Comparison of ENCODE assay signal across 20 cellular contexts in the genomic region with DNA sequence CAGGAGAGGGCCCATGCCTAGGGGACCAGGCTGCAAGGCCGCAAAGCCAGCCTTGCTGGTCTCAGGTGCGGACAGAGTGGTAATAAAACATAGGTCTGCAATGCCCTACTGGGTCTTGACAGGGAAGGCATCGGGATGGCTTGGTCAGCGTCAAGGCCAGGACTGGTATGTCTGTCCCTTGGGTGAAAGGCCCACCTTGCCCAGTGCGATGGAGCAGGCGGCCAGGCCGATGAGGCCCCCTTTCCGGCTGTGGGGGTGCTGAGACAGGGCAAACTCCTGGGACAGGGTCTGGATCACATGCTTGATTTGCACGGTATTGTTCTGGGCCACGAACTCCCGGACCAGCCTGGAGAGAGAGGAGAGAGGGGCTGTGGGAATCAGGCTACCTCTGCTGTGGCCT. TPM values are rescaled to one million over a fixed set of nuclear protein-coding genes. Genes with fewer than 3 reads are reported as not detected.
A peak's percentile ranks its signal among the peaks of the same experiment; 100 is the strongest.
DNase-seq lines count a peak whose midpoint lies in the region; ATAC-seq and TF ChIP-seq lines count a peak whose summit lies in the region.
"Had no signal": no experiment of that assay in that cellular context is flagged by ENCODE, and none has a peak within 500 bp of the region (broad histone marks: within the 10 kb centered on the region; RNA-seq: fewer than 3 reads in every experiment).

No MANE protein-coding gene starts in this region.

- H3K18ac ChIP-seq in IMR-90 (ENCODE audit: low read depth, low read length) (no peak overlapping the region), neuronal stem cell (ENCODE audit: low read length) (no peak overlapping the region)

- H4K8ac ChIP-seq in IMR-90 (ENCODE audit: low read depth in 2 of 2, low read length in 2 of 2) (no peak overlapping the region), neuronal stem cell (ENCODE audit: low read depth, low read length) (no peak overlapping the region)

- H2BK120ac ChIP-seq in IMR-90 (ENCODE audit: low read depth, low read length) (no peak overlapping the region), neuronal stem cell (ENCODE audit: low read depth, low read length) (no peak overlapping the region)

- no peak overlapping the region for H3K27ac Mint-ChIP-seq in activated naive CD8-positive, alpha-beta T cell treated with anti-CD3 and anti-CD28 coated beads, Interleukin-2, amount 50 U/mL, for 24 hours
- no peak overlapping the region for H3K27ac Mint-ChIP-seq in activated naive CD8-positive, alpha-beta T cell treated with anti-CD3 and anti-CD28 coated beads for 36 hours
- no peak overlapping the region for H3K27ac Mint-ChIP-seq in glutamatergic neuron (ENCODE audit: unreplicated experiment)
- H3K27ac Mint-ChIP-seq: CD4-positive, alpha-beta memory T cell; GM23338; HFFc6 had no signal

- POLR2A ChIA-PET in AG04450 (lab: Yijun Ruan, JAX) (no interaction called here), IMR-90 (lab: Charles Lee; ENCODE audit: unreplicated experiment) (no interaction called here)

- H4K91ac ChIP-seq in IMR-90 (ENCODE audit: insufficient read depth, low read depth, low read length): no peak overlapping the region
- H4K91ac ChIP-seq in neuronal stem cell (ENCODE audit: low read depth, low read length, poor library complexity): no peak overlapping the region

- H3K27me3 Mint-ChIP-seq in activated naive CD8-positive, alpha-beta T cell treated with anti-CD3 and anti-CD28 coated beads, Interleukin-2, amount 50 U/mL, for 24 hours: no peaks in the 10 kb centered on the region
- H3K27me3 Mint-ChIP-seq in activated naive CD8-positive, alpha-beta T cell treated with anti-CD3 and anti-CD28 coated beads for 36 hours: no peaks in the 10 kb centered on the region
- no peaks in the 10 kb centered on the region for H3K27me3 Mint-ChIP-seq in glutamatergic neuron (ENCODE audit: unreplicated experiment)
- H3K27me3 Mint-ChIP-seq: CD4-positive, alpha-beta memory T cell had no signal

- peaks cover 32% of the 10 kb centered on the region for H3K36me3 Mint-ChIP-seq in activated naive CD8-positive, alpha-beta T cell treated with anti-CD3 and anti-CD28 coated beads, Interleukin-2, amount 50 U/mL, for 24 hours (ENCODE audit: low read depth)
- peaks cover 25% of the 10 kb centered on the region for H3K36me3 Mint-ChIP-seq in activated naive CD8-positive, alpha-beta T cell treated with anti-CD3 and anti-CD28 coated beads for 36 hours
- peaks cover 10% of the 10 kb centered on the region for H3K36me3 Mint-ChIP-seq in glutamatergic neuron (ENCODE audit: unreplicated experiment)

- peaks cover 3% of the 10 kb centered on the region; the same call in 1 of the 2 replicates for H3K9me1 ChIP-seq in IMR-90 (ENCODE audit: insufficient read depth, low read length)

- H3K4me1 ChIP-seq in IMR-90 (ENCODE audit: control insufficient read depth, insufficient read depth, low read length) (no peaks in the 10 kb centered on the region; the same call in 1 of the 2 replicates), neuronal stem cell (ENCODE audit: control insufficient read depth in 2 of 2, insufficient read depth in 1 of 2, low read depth in 1 of 2, low read length in 2 of 2) (peaks cover 2 to 9% of the 10 kb centered on the region in 2 donors)
- H3K4me1 ChIP-seq: A549, HAP-1 had no signal

- no peak overlapping the region for H3K4ac ChIP-seq in IMR-90 (ENCODE audit: low read depth, low read length)
- H3K4ac ChIP-seq in neuronal stem cell (ENCODE audit: low read length): no peak overlapping the region

- H3K23ac ChIP-seq in IMR-90 (ENCODE audit: low read depth, low read length): no peak overlapping the region
- H3K23ac ChIP-seq in neuronal stem cell (ENCODE audit: low read depth, low read length, poor library complexity): peak overlapping the region; percentile 14

- peaks cover 28 to 43% of the 10 kb centered on the region in 2 experiments for H3K79me1 ChIP-seq in IMR-90 (ENCODE audit: low read depth in 1 of 2, low read length in 2 of 2)
- H3K79me1 ChIP-seq in neuronal stem cell (ENCODE audit: low read depth, low read length): no peaks in the 10 kb centered on the region

- no peak overlapping the region for H3K4me3 ChIP-seq in AG04450 (ENCODE audit: low read depth, low read length)
- H3K4me3 ChIP-seq in IMR-90 (ENCODE audit: insufficient read depth, low read depth, low read length): no peak overlapping the region
- peak overlapping the region in 1 of 2 donors; percentile 7 for H3K4me3 ChIP-seq in neuronal stem cell (ENCODE audit: low read length in 2 of 2)
- H3K4me3 ChIP-seq: A549, GM23338, HAP-1 had no signal

- H2AK9ac ChIP-seq in IMR-90 (replicated peaks; ENCODE audit: low read depth, low read length, poor library complexity): peak overlapping the region; percentile 31

- no peak overlapping the region for H3K4me3 Mint-ChIP-seq in activated naive CD8-positive, alpha-beta T cell treated with anti-CD3 and anti-CD28 coated beads, Interleukin-2, amount 50 U/mL, for 24 hours
- H3K4me3 Mint-ChIP-seq in activated naive CD8-positive, alpha-beta T cell treated with anti-CD3 and anti-CD28 coated beads for 36 hours: no peak overlapping the region
- no peak overlapping the region for H3K4me3 Mint-ChIP-seq in glutamatergic neuron (ENCODE audit: unreplicated experiment)
- H3K4me3 Mint-ChIP-seq: CD4-positive, alpha-beta memory T cell; GM23338; HFFc6 had no signal

- BruUV-seq in IMR-90 (replicated peaks; lab: Mats Ljungman, UMichigan): no TSS peak

- H2BK5ac ChIP-seq in IMR-90 (ENCODE audit: low read depth, low read length, poor library complexity, severe bottlenecking) (no peak overlapping the region), neuronal stem cell (ENCODE audit: low read length) (no peak overlapping the region)

- dilution Hi-C loops in IMR-90 (cut with HindIII; ENCODE audit: low sequenced_read_pairs, unreplicated experiment): no loop called here

- 98% methylated on average over 10 of the region's 11 CpGs; no CpG with 5 or more reads in 1 of the 2 experiments for WGBS in IMR-90 (ENCODE audit: extremely low coverage in 2 of 2, insufficient read length in 1 of 2), 2 experiments
- no CpG with 5 or more reads among the region's 11 CpGs for WGBS in neuronal stem cell (ENCODE audit: extremely low coverage in 2 of 2, insufficient read length in 2 of 2, insufficient replicate concordance in 1 of 2), 2 donors

- H4K20me1 ChIP-seq in IMR-90 (ENCODE audit: insufficient read depth, low read length): peaks cover 20% of the 10 kb centered on the region

- no peak for TF ChIP-seq RAD21 in IMR-90 (IDR thresholded peaks at IDR 0.05; ENCODE audit: low read length)

- no peak overlapping the region for H4K5ac ChIP-seq in IMR-90 (ENCODE audit: low read depth, low read length)

- H2AFZ ChIP-seq in IMR-90 (replicated peaks; ENCODE audit: low read length, poor library complexity): no peak overlapping the region
- no peak overlapping the region for H2AFZ ChIP-seq in neuronal stem cell (ENCODE audit: low read length)
- H2AFZ ChIP-seq: GM23338 had no signal

- H3K27me3 ChIP-seq in AG04450 (ENCODE audit: control insufficient read depth, insufficient read depth, low read length) (no peaks in the 10 kb centered on the region), IMR-90 (ENCODE audit: control insufficient read depth, insufficient read depth, low read length) (no peaks in the 10 kb centered on the region), neuronal stem cell (ENCODE audit: control insufficient read depth in 3 of 3, insufficient read depth in 3 of 3, low read depth in 1 of 3, low read length in 3 of 3) (no peaks in the 10 kb centered on the region)

- no peak overlapping the region for H3K4me2 ChIP-seq in IMR-90 (ENCODE audit: low read depth, low read length)
- H3K4me2 ChIP-seq in neuronal stem cell (ENCODE audit: insufficient read depth, low read length, poor library complexity, severe bottlenecking): no peak overlapping the region
- H3K4me2 ChIP-seq: A549, GM23338 had no signal

- peaks cover 49% of the 10 kb centered on the region for H3K36me3 ChIP-seq in IMR-90 (ENCODE audit: control insufficient read depth, insufficient read depth, low read length)
- peaks cover 40 to 63% of the 10 kb centered on the region in 2 donors for H3K36me3 ChIP-seq in neuronal stem cell (replicated peaks in 1 of 2; ENCODE audit: control insufficient read depth in 2 of 2, insufficient read depth in 2 of 2, low read length in 2 of 2)

- H3K9me3 Mint-ChIP-seq in activated naive CD8-positive, alpha-beta T cell treated with anti-CD3 and anti-CD28 coated beads, Interleukin-2, amount 50 U/mL, for 24 hours: no peaks in the 10 kb centered on the region
- peaks cover 5% of the 10 kb centered on the region for H3K9me3 Mint-ChIP-seq in activated naive CD8-positive, alpha-beta T cell treated with anti-CD3 and anti-CD28 coated beads for 36 hours
- H3K9me3 Mint-ChIP-seq in glutamatergic neuron (ENCODE audit: unreplicated experiment): peaks cover 3% of the 10 kb centered on the region
- H3K9me3 Mint-ChIP-seq: GM23338, HFFc6 had no signal

- TF ChIP-seq CTCF in AG04450 (IDR thresholded peaks at IDR 0.05; ENCODE audit: low read depth, low read length) (no peak), IMR-90 (conservative IDR thresholded peaks at IDR 0.05; ENCODE audit: low read depth, low read length) (no peak), glutamatergic neuron (IDR thresholded peaks at IDR 0.05; ENCODE audit: partially characterized antibody, unreplicated experiment) (no peak)

- intact Hi-C loops in IMR-90 (cut with micrococcal nuclease): no loop called here

- CTCF ChIA-PET in AG04450 (lab: Charles Lee): no interaction called here
- CTCF ChIA-PET in IMR-90 (lab: Yijun Ruan, JAX): no interaction called here

- ATAC-seq in activated naive CD8-positive, alpha-beta T cell treated with anti-CD3 and anti-CD28 coated beads, Interleukin-2, amount 50 U/mL, for 24 hours: peak; percentile 4
- ATAC-seq in IMR-90 (ENCODE audit: low read depth): no peak
- ATAC-seq: A549, GM23338 had no signal

- no peak for TF ChIP-seq POLR2A in IMR-90 (IDR thresholded peaks at IDR 0.05; ENCODE audit: low read depth, low read length)

- no peak overlapping the region for H2BK15ac ChIP-seq in IMR-90 (ENCODE audit: low read depth, low read length)
- no peak overlapping the region for H2BK15ac ChIP-seq in neuronal stem cell (ENCODE audit: low read length)

- H2AK5ac ChIP-seq in IMR-90 (ENCODE audit: low read depth, low read length) (no peak overlapping the region), neuronal stem cell (ENCODE audit: low read depth, low read length) (no peak overlapping the region)

- no peak overlapping the region for H2BK20ac ChIP-seq in IMR-90 (ENCODE audit: low read depth, low read length)

- H3K14ac ChIP-seq in IMR-90 (replicated peaks; ENCODE audit: low read depth, low read length) (no peak overlapping the region), neuronal stem cell (ENCODE audit: low read length) (no peak overlapping the region)

- H3K9me3 ChIP-seq in AG04450 (ENCODE audit: control insufficient read depth, insufficient read depth, low read length): peaks cover 8% of the 10 kb centered on the region
- peaks cover 2% of the 10 kb centered on the region; the same call in 1 of the 2 replicates for H3K9me3 ChIP-seq in IMR-90 (ENCODE audit: control insufficient read depth, insufficient read depth, low read length)
- H3K9me3 ChIP-seq in neuronal stem cell (replicated peaks in 1 of 2; ENCODE audit: control insufficient read depth in 2 of 2, insufficient read depth in 1 of 2, low read depth in 1 of 2, low read length in 2 of 2): peaks cover 4 to 10% of the 10 kb centered on the region in 2 donors
- H3K9me3 ChIP-seq: A549, HAP-1 had no signal

- peak overlapping the region; percentile 11 for H3K27ac ChIP-seq in AG04450 (ENCODE audit: low read depth, low read length)
- H3K27ac ChIP-seq in IMR-90 (ENCODE audit: insufficient read depth, low read length): no peak overlapping the region
- no peak overlapping the region for H3K27ac ChIP-seq in neuronal stem cell (replicated peaks; ENCODE audit: low read length)
- H3K27ac ChIP-seq: A549 had no signal

- H3K4me1 Mint-ChIP-seq in activated naive CD8-positive, alpha-beta T cell treated with anti-CD3 and anti-CD28 coated beads, Interleukin-2, amount 50 U/mL, for 24 hours: no peaks in the 10 kb centered on the region
- H3K4me1 Mint-ChIP-seq in activated naive CD8-positive, alpha-beta T cell treated with anti-CD3 and anti-CD28 coated beads for 36 hours: peaks cover 8% of the 10 kb centered on the region
- no peaks in the 10 kb centered on the region for H3K4me1 Mint-ChIP-seq in glutamatergic neuron (ENCODE audit: low read depth, unreplicated experiment)

- DNase-seq in activated naive CD8-positive, alpha-beta T cell treated with anti-CD3 and anti-CD28 coated beads, Interleukin-2, amount 50 U/mL, for 24 hours: no peak
- no peak for DNase-seq in activated naive CD8-positive, alpha-beta T cell treated with anti-CD3 and anti-CD28 coated beads for 36 hours
- DNase-seq in AG04450 (ENCODE audit: low read depth, low spot score) (no peak), IMR-90 (no peak), neuronal stem cell (ENCODE audit: low spot score) (no peak), glutamatergic neuron (no peak), midbrain (lab: John Stamatoyannopoulos, UW) (no peak)
- DNase-seq: 8988T; ACHN; C1 segment of cervical spinal cord; Calu3; CD4-positive, alpha-beta memory T cell; COR-L47; DMS53; DMS79 treated with DMSO at 0.1 percent for 48 hours; GF-D8; HFFc6 had no signal

- in situ Hi-C loops in IMR-90 (cut with MboI; ENCODE audit: low sequenced_read_pairs): loop anchor here (10.0 to 25.0 kb wide), 3 partner anchors 501 to 701 kb away; a partner anchor contains a TSS

- H2BK12ac ChIP-seq in neuronal stem cell (ENCODE audit: low read length): no peak overlapping the region

- H3K56ac ChIP-seq in IMR-90 (ENCODE audit: extremely low read depth, insufficient read depth, low read length): no peak overlapping the region

- no peak overlapping the region for H3K9ac ChIP-seq in IMR-90 (ENCODE audit: low read depth, low read length)
- H3K9ac ChIP-seq in neuronal stem cell (ENCODE audit: low read depth, low read length, poor library complexity): peak overlapping the region; percentile 65

RNA-seq across cellular contexts. Expression of a gene that starts 14.9 kb away (rescaled TPM):
- 10 to 100 TPM; 36.0 to 37.5 TPM for total RNA-seq in activated naive CD8-positive, alpha-beta T cell treated with anti-CD3 and anti-CD28 coated beads for 36 hours
- polyA plus RNA-seq in AG04450 (2011; rRNA removed): 30.2 and 38.6 TPM in 2 replicates
- 49.3 and 61.4 TPM in 2 replicates for polyA minus RNA-seq in AG04450 (2011; rRNA and poly(A)+ RNA removed)
- 18.3 and 21.1 TPM in 2 replicates for total RNA-seq in IMR-90 (2012; rRNA removed)
- 40.2 and 48.3 TPM in 2 replicates for polyA plus RNA-seq in IMR-90 (2012; rRNA removed)
- polyA plus RNA-seq in IMR-90 (2012; cell fraction: cytosol; rRNA removed): 29.7 and 39.3 TPM in 2 replicates
- 29.2 and 68.0 TPM in 2 replicates for polyA plus RNA-seq in IMR-90 (2012; cell fraction: nucleus; rRNA removed; ENCODE audit: low replicate concordance)
- polyA plus RNA-seq in neuronal stem cell (2013, experiment 1 of 2): 24.7 TPM
- 23.1 TPM for polyA plus RNA-seq in neuronal stem cell (2013, experiment 2 of 2)
- 50.2 TPM for total RNA-seq in glutamatergic neuron (ENCODE audit: unreplicated experiment)
